ENCODE assay signal across 24 cellular contexts in genomic region chr2:233017947-233018346, GRCh38. TPM values are rescaled to one million over a fixed set of nuclear protein-coding genes. Genes with fewer than 3 reads are reported as not detected.
DNase-seq lines count a peak whose midpoint lies in the region; ATAC-seq, FAIRE-seq and TF ChIP-seq lines count a peak whose summit lies in the region.
"Had no signal": no experiment of that assay in that cellular context is flagged by ENCODE, and none has a peak within 500 bp of the region (broad histone marks: within the 10 kb centered on the region; RNA-seq: fewer than 3 reads in every experiment).

No MANE protein-coding gene starts in this region.

- H3K4me1 ChIP-seq in HEK293 (ENCODE audit: control insufficient read depth, insufficient read depth, low read length): no peaks in the 10 kb centered on the region
- no peaks in the 10 kb centered on the region for H3K4me1 ChIP-seq in GM12878 (ENCODE audit: control insufficient read depth, insufficient read depth, low read length)
- H3K4me1 ChIP-seq in small intestine (ENCODE audit: control insufficient read depth in 2 of 2, insufficient read depth in 1 of 2, low read depth in 1 of 2, low read length in 1 of 2): peaks cover 0 to 2% of the 10 kb centered on the region in 2 donors
- no peaks in the 10 kb centered on the region for H3K4me1 ChIP-seq in endodermal cell (ENCODE audit: control insufficient read depth, insufficient read depth, low read length)
- H3K4me1 ChIP-seq: Caco-2, HAP-1 had no signal

- TF ChIP-seq CTCF in HEK293 (tag by site-specific recombination; IDR thresholded peaks at IDR 0.05) (no peak), GM12878 (IDR thresholded peaks at IDR 0.05 in 2 of 3, conservative IDR thresholded peaks at IDR 0.05 in 1 of 3; ENCODE audit: control insufficient read depth in 2 of 3, extremely low read depth in 1 of 3, insufficient read depth in 1 of 3, low read depth in 3 of 3, low read length in 3 of 3) (no peak), endodermal cell (conservative IDR thresholded peaks at IDR 0.05) (no peak), Calu3 (IDR thresholded peaks at IDR 0.05; ENCODE audit: unreplicated experiment) (no peak), CD14-positive monocyte (IDR thresholded peaks at IDR 0.05) (no peak)

- H3K9ac ChIP-seq in GM12878 (ENCODE audit: control insufficient read depth, insufficient read depth, low read length) (no peak overlapping the region), endodermal cell (ENCODE audit: extremely low read depth, low read length, poor library complexity, severe bottlenecking) (no peak overlapping the region)

- intact Hi-C loops in GM12878 (cut with micrococcal nuclease; ENCODE audit: unreplicated experiment) (no loop called here), left colon (cut with DNase I, micrococcal nuclease) (no loop called here), Calu3 (cut with micrococcal nuclease; ENCODE audit: unreplicated experiment) (no loop called here), CD14-positive monocyte (cut with micrococcal nuclease) (no loop called here)

- BruUV-seq in GM12878 (replicated peaks; lab: Mats Ljungman, UMichigan): no TSS peak
- no TSS peak for BruUV-seq in Calu3 (replicated peaks; lab: Mats Ljungman, UMichigan)

- no peak for TF ChIP-seq RAD21 in GM12878 (IDR thresholded peaks at IDR 0.05; ENCODE audit: insufficient read depth, low read depth, low read length)

- H3K27me3 ChIP-seq in GM12878 (replicated peaks in 1 of 2; ENCODE audit: control insufficient read depth in 2 of 2, insufficient read depth in 2 of 2, low read length in 1 of 2): no peaks in the 10 kb centered on the region
- H3K27me3 ChIP-seq in small intestine (ENCODE audit: control insufficient read depth in 2 of 2, insufficient read depth in 2 of 2, low read length in 2 of 2): no peaks in the 10 kb centered on the region
- H3K27me3 ChIP-seq in endodermal cell (ENCODE audit: control insufficient read depth, insufficient read depth, low read length, poor library complexity, severe bottlenecking): no peaks in the 10 kb centered on the region

- no peak for ATAC-seq in GM12878
- peak; percentile 61 for ATAC-seq in left colon
- ATAC-seq: CD8-positive, alpha-beta T cell had no signal

- no peak for TF ChIP-seq EP300 in GM12878 (IDR thresholded peaks at IDR 0.05; ENCODE audit: borderline replicate concordance in 1 of 2, control insufficient read depth in 1 of 2, low read depth in 2 of 2, low read length in 2 of 2)

- no peak overlapping the region for H2AFZ ChIP-seq in GM12878 (ENCODE audit: control insufficient read depth, low read depth, low read length)

- H3K27ac Mint-ChIP-seq in endodermal cell (no peak overlapping the region), Calu3 (ENCODE audit: unreplicated experiment) (no peak overlapping the region), CD14-positive monocyte (no peak overlapping the region)
- H3K27ac Mint-ChIP-seq: CD4-positive, CD25-positive, alpha-beta regulatory T cell; CD8-positive, alpha-beta T cell had no signal

- in situ Hi-C loops in GM12878 (cut with MboI): no loop called here

- peaks cover 2% of the 10 kb centered on the region for H3K9me3 Mint-ChIP-seq in endodermal cell
- H3K9me3 Mint-ChIP-seq in Calu3 (ENCODE audit: low read depth, unreplicated experiment): peaks cover 4% of the 10 kb centered on the region
- H3K9me3 Mint-ChIP-seq in CD14-positive monocyte: peaks cover 0 to 4% (median 0%) of the 10 kb centered on the region in 7 donors

- DNase-seq in GM12878 (ENCODE audit: low read depth, low spot score) (no peak), left colon (no peak), small intestine (peak; percentile 92), endodermal cell (no peak), Calu3 (no peak), NCI-H82 (lab: John Stamatoyannopoulos, UW) (no peak), CD14-positive monocyte (ENCODE audit: low spot score) (no peak)
- DNase-seq: C1 segment of cervical spinal cord; Caco-2; CD4-positive, CD25-positive, alpha-beta regulatory T cell; CD8-positive, alpha-beta T cell; DMS 273 treated with DMSO at 0.1 percent for 48 hours; DMS79; EL; GDM1; GOT3 had no signal

- H3K27ac ChIP-seq in HEK293 (ENCODE audit: extremely low read depth, low read depth, low read length) (no peak overlapping the region), GM12878 (ENCODE audit: control insufficient read depth, insufficient read depth) (no peak overlapping the region), small intestine (ENCODE audit: low read depth in 1 of 2, low read length in 1 of 2) (peak overlapping the region in 1 of 2 donors; percentile 69), endodermal cell (ENCODE audit: low read depth, low read length) (no peak overlapping the region)

- CTCF ChIA-PET in HEK293 (lab: Yijun Ruan, JAX) (interaction anchor here (1.0 to 1.9 kb wide), 2 partner anchors 11 to 12 kb away, joined by 3 to 10 read pairs; no protein-coding TSS in a partner anchor), GM12878 (lab: Yijun Ruan, JAX) (interaction anchor here (1.4 to 1.9 kb wide), 2 partner anchors 11 to 36 kb away, joined by 5 read pairs; no protein-coding TSS in a partner anchor), Calu3 (lab: Charles Lee) (no interaction called here)

- H3K4me3 Mint-ChIP-seq in endodermal cell: no peak overlapping the region
- H3K4me3 Mint-ChIP-seq in Calu3 (ENCODE audit: low read depth, unreplicated experiment): no peak overlapping the region
- H3K4me3 Mint-ChIP-seq in CD14-positive monocyte: no peak overlapping the region
- H3K4me3 Mint-ChIP-seq: CD4-positive, CD25-positive, alpha-beta regulatory T cell; CD8-positive, alpha-beta T cell had no signal

- no peak overlapping the region for H3K4me2 ChIP-seq in GM12878 (ENCODE audit: control insufficient read depth, insufficient read depth)

- RAD21 ChIA-PET in GM12878 (lab: Charles Lee; ENCODE audit: unreplicated experiment): no interaction called here

- WGBS in GM12878 (ENCODE audit: insufficient coverage, insufficient replicate concordance, low lambda C conversion rate, missing lambda C conversion rate): 96% methylated on average over 1 of the region's 1 CpG
- 14 to 61% (median 52%) methylated on average over 1 of the region's 1 CpG for WGBS in small intestine, 3 donors
- 80 to 94% methylated on average over 1 of the region's 1 CpG for WGBS in endodermal cell (ENCODE audit: insufficient coverage in 1 of 2, insufficient read length in 1 of 2), 2 experiments

- no peaks in the 10 kb centered on the region for H3K36me3 ChIP-seq in HEK293 (ENCODE audit: control insufficient read depth in 2 of 2, insufficient read depth in 1 of 2, low read length in 2 of 2)
- H3K36me3 ChIP-seq in GM12878 (ENCODE audit: control insufficient read depth in 2 of 2, insufficient read depth in 2 of 2, low read length in 1 of 2): no peaks in the 10 kb centered on the region
- no peaks in the 10 kb centered on the region for H3K36me3 ChIP-seq in small intestine (ENCODE audit: control insufficient read depth in 2 of 2, insufficient read depth in 2 of 2, low read length in 2 of 2)
- no peaks in the 10 kb centered on the region for H3K36me3 ChIP-seq in endodermal cell (ENCODE audit: control insufficient read depth, insufficient read depth, low read length)
- H3K36me3 ChIP-seq: HAP-1 had no signal

- TF ChIP-seq POLR2A in GM12878 (IDR thresholded peaks at IDR 0.05; ENCODE audit: low read depth, low read length): no peak

- no peaks in the 10 kb centered on the region for H3K4me1 Mint-ChIP-seq in endodermal cell
- peaks cover 26% of the 10 kb centered on the region for H3K4me1 Mint-ChIP-seq in Calu3 (ENCODE audit: low read depth, unreplicated experiment)
- H3K4me1 Mint-ChIP-seq in CD14-positive monocyte: no peaks in the 10 kb centered on the region
- H3K4me1 Mint-ChIP-seq: CD4-positive, CD25-positive, alpha-beta regulatory T cell had no signal

- no peaks in the 10 kb centered on the region for H4K20me1 ChIP-seq in GM12878 (ENCODE audit: control insufficient read depth, insufficient read depth)

- POLR2A ChIA-PET in HEK293 (lab: Yijun Ruan, JAX) (no interaction called here), GM12878 (lab: Charles Lee) (no interaction called here)

- FAIRE-seq in GM12878 (lab: Jason Lieb, UNC) (peak; percentile 59), small intestine (lab: Jason Lieb, UNC) (peak; percentile 91)
- FAIRE-seq: D721Med, GM12892, H54 had no signal

- H3K79me2 ChIP-seq in GM12878 (ENCODE audit: control insufficient read depth, insufficient read depth, low read length): no peaks in the 10 kb centered on the region

- H3K36me3 Mint-ChIP-seq in endodermal cell (ENCODE audit: low read depth) (no peaks in the 10 kb centered on the region), Calu3 (ENCODE audit: insufficient read depth, unreplicated experiment) (peaks cover 5% of the 10 kb centered on the region), CD14-positive monocyte (no peaks in the 10 kb centered on the region)
- H3K36me3 Mint-ChIP-seq: CD4-positive, CD25-positive, alpha-beta regulatory T cell; CD8-positive, alpha-beta T cell had no signal

- SMC1A ChIA-PET in GM12878 (lab: Charles Lee; ENCODE audit: uncharacterized antibody, unreplicated experiment): interaction anchor here (1.1 kb wide), 1 partner anchor 243 kb away, joined by 3 read pairs; no protein-coding TSS in a partner anchor

- no peak overlapping the region for H3K4me3 ChIP-seq in HEK293 (ENCODE audit: low read depth, low read length)
- no peak overlapping the region for H3K4me3 ChIP-seq in GM12878
- no peak overlapping the region for H3K4me3 ChIP-seq in small intestine (ENCODE audit: low read depth in 1 of 2, low read length in 2 of 2)
- H3K4me3 ChIP-seq in endodermal cell (ENCODE audit: low read length): no peak overlapping the region
- H3K4me3 ChIP-seq: HAP-1 had no signal

- H3K9me3 ChIP-seq in HEK293 (ENCODE audit: control insufficient read depth, insufficient read depth, low read depth, low read length) (no peaks in the 10 kb centered on the region), GM12878 (replicated peaks; ENCODE audit: control insufficient read depth, insufficient read depth, low read length) (no peaks in the 10 kb centered on the region), small intestine (ENCODE audit: control insufficient read depth, low read depth) (no peaks in the 10 kb centered on the region), endodermal cell (ENCODE audit: control insufficient read depth, low read length) (no peaks in the 10 kb centered on the region)
- H3K9me3 ChIP-seq: Caco-2, HAP-1 had no signal

- H3K27me3 Mint-ChIP-seq in endodermal cell (ENCODE audit: insufficient read depth) (peaks cover 23% of the 10 kb centered on the region), Calu3 (ENCODE audit: unreplicated experiment) (no peaks in the 10 kb centered on the region), CD14-positive monocyte (ENCODE audit: low read depth in 3 of 3) (peaks cover 2 to 6% (median 3%) of the 10 kb centered on the region in 3 donors)

RNA-seq across cellular contexts. Expression of gene NGEF, which starts 4.9 kb away (rescaled TPM):
- 0.47 and 1.4 TPM in 2 replicates for total RNA-seq in GM12878 (2013; cell fraction: nucleolus; rRNA removed)
- total RNA-seq in GM12878 (2014; rRNA removed) (not detected in 2 replicates), GM12878 (2014; rRNA removed; fragmentation: Illumina TruSeq; extraction: Trizol) (not detected in 2 replicates), GM12878 (2021) (not detected in 2 replicates), left colon (10 to 100 TPM; 34.4 to 41.4 TPM), endodermal cell (1 to 10 TPM; 1.8 to 2.9 TPM), Calu3 (2022) (1.3 and 1.7 TPM in 2 replicates)
- polyA plus RNA-seq in GM12878 (2011; ENCODE audit: low read depth): not detected
- polyA plus RNA-seq in GM12878 (2011; rRNA removed) (0.12 TPM in 2 replicates), GM12878 (2014; fragmentation: Illumina TruSeq; extraction: Trizol) (not detected in 2 replicates), GM12878 (2014; fragmentation: Nextera tagmentation; extraction: Ambion mirVana) (not detected), GM12878 (2014; rRNA removed) (not detected in 2 replicates), GM12878 (2016; fragmentation: Nextera tagmentation; extraction: Ambion mirVana) (not detected), small intestine (10 to 100 TPM; 15.6 to 73.4 (median 47.3) TPM), CD14-positive monocyte (not detected)
- polyA plus RNA-seq in GM12878 (2011; cell fraction: cytosol; rRNA removed): 0.12 and 0.15 TPM in 2 replicates
- polyA plus RNA-seq in GM12878 (2011; cell fraction: nucleus; rRNA removed): 0.27 and 0.83 TPM in 2 replicates
- 0.25 TPM in 1 of 2 replicates, not detected in the other for polyA plus RNA-seq in GM12878 (2012)
- polyA minus RNA-seq in GM12878 (2011; rRNA and poly(A)+ RNA removed): 0.10 and 1.7 TPM in 2 replicates
- not detected in 2 replicates for polyA minus RNA-seq in GM12878 (2011; cell fraction: cytosol; rRNA and poly(A)+ RNA removed)
- polyA minus RNA-seq in GM12878 (2011; cell fraction: nucleus; rRNA and poly(A)+ RNA removed): not detected in 2 replicates
- 2.1 TPM for polyA plus RNA-seq in endodermal cell (2013, experiment 1 of 2)
- polyA plus RNA-seq in endodermal cell (2013, experiment 2 of 2): 3.7 TPM
- total RNA-seq: CD4-positive, CD25-positive, alpha-beta regulatory T cell; CD8-positive, alpha-beta T cell had no signal

RNA-seq across cellular contexts. Expression of gene NEU2, which starts 14.5 kb away (rescaled TPM):
- total RNA-seq in GM12878 (2013; cell fraction: nucleolus; rRNA removed): not detected in 2 replicates
- total RNA-seq in GM12878 (2014; rRNA removed) (not detected in 2 replicates), GM12878 (2014; rRNA removed; fragmentation: Illumina TruSeq; extraction: Trizol) (not detected in 2 replicates), GM12878 (2021) (not detected in 2 replicates), left colon (not detected), endodermal cell (not detected), Calu3 (2022) (not detected in 2 replicates)
- polyA plus RNA-seq in GM12878 (2011; ENCODE audit: low read depth): not detected
- polyA plus RNA-seq in GM12878 (2011; rRNA removed) (not detected in 2 replicates), GM12878 (2014; fragmentation: Illumina TruSeq; extraction: Trizol) (not detected in 2 replicates), GM12878 (2014; fragmentation: Nextera tagmentation; extraction: Ambion mirVana) (not detected), GM12878 (2014; rRNA removed) (not detected in 2 replicates), GM12878 (2016; fragmentation: Nextera tagmentation; extraction: Ambion mirVana) (not detected), small intestine (not detected), CD14-positive monocyte (not detected)
- polyA plus RNA-seq in GM12878 (2011; cell fraction: cytosol; rRNA removed): not detected in 2 replicates
- polyA plus RNA-seq in GM12878 (2011; cell fraction: nucleus; rRNA removed): not detected in 2 replicates
- not detected in 2 replicates for polyA plus RNA-seq in GM12878 (2012)
- not detected in 2 replicates for polyA minus RNA-seq in GM12878 (2011; rRNA and poly(A)+ RNA removed)
- not detected in 2 replicates for polyA minus RNA-seq in GM12878 (2011; cell fraction: cytosol; rRNA and poly(A)+ RNA removed)
- polyA minus RNA-seq in GM12878 (2011; cell fraction: nucleus; rRNA and poly(A)+ RNA removed): not detected in 2 replicates
- polyA plus RNA-seq in endodermal cell (2013, experiment 1 of 2): not detected
- not detected for polyA plus RNA-seq in endodermal cell (2013, experiment 2 of 2)
- total RNA-seq: A172; A673; Caco-2; CD4-positive, CD25-positive, alpha-beta regulatory T cell; CD8-positive, alpha-beta T cell had no signal
- polyA plus RNA-seq: BJ; CD4-positive, CD25-positive, alpha-beta regulatory T cell had no signal

RNA-seq across cellular contexts. Expression of gene INPP5D, which starts 42.2 kb away (rescaled TPM):
- 345 and 366 TPM in 2 replicates for total RNA-seq in GM12878 (2013; cell fraction: nucleolus; rRNA removed)
- total RNA-seq in GM12878 (2014; rRNA removed): 66.2 and 89.5 TPM in 2 replicates
- 64.9 and 74.6 TPM in 2 replicates for total RNA-seq in GM12878 (2014; rRNA removed; fragmentation: Illumina TruSeq; extraction: Trizol)
- total RNA-seq in GM12878 (2021): 126 and 139 TPM in 2 replicates
- 51.0 TPM for polyA plus RNA-seq in GM12878 (2011; ENCODE audit: low read depth)
- 24.3 and 43.0 TPM in 2 replicates for polyA plus RNA-seq in GM12878 (2011; rRNA removed)
- polyA plus RNA-seq in GM12878 (2011; cell fraction: cytosol; rRNA removed): 39.4 and 45.6 TPM in 2 replicates
- 143 and 184 TPM in 2 replicates for polyA plus RNA-seq in GM12878 (2011; cell fraction: nucleus; rRNA removed)
- 79.5 and 83.6 TPM in 2 replicates for polyA plus RNA-seq in GM12878 (2012)
- 78.1 and 101 TPM in 2 replicates for polyA plus RNA-seq in GM12878 (2014; fragmentation: Illumina TruSeq; extraction: Trizol)
- 10 to 100 TPM; 11.8 to 19.4 TPM for polyA plus RNA-seq in GM12878 (2014; fragmentation: Nextera tagmentation; extraction: Ambion mirVana)
- polyA plus RNA-seq in GM12878 (2014; rRNA removed): 88.1 and 102 TPM in 2 replicates
- polyA plus RNA-seq in GM12878 (2016; fragmentation: Nextera tagmentation; extraction: Ambion mirVana): 100 to 1,000 TPM; 101 to 104 TPM
- 142 and 157 TPM in 2 replicates for polyA minus RNA-seq in GM12878 (2011; rRNA and poly(A)+ RNA removed)
- polyA minus RNA-seq in GM12878 (2011; cell fraction: cytosol; rRNA and poly(A)+ RNA removed): 40.2 and 55.8 TPM in 2 replicates
- polyA minus RNA-seq in GM12878 (2011; cell fraction: nucleus; rRNA and poly(A)+ RNA removed): 114 and 175 TPM in 2 replicates
- 10 to 100 TPM in 1 of 2 donors, 1 to 10 TPM in 1; 6.6 to 10.6 TPM for total RNA-seq in left colon
- 1 to 10 TPM; 4.7 to 7.9 (median 5.9) TPM for polyA plus RNA-seq in small intestine
- 1 to 10 TPM in 1 of 2 donors, under 1 TPM in 1; 0.66 to 3.0 TPM for total RNA-seq in endodermal cell
- 4.5 TPM for polyA plus RNA-seq in endodermal cell (2013, experiment 1 of 2)
- 3.7 TPM for polyA plus RNA-seq in endodermal cell (2013, experiment 2 of 2)
- total RNA-seq in Calu3 (2022): not detected in 2 replicates
- polyA plus RNA-seq in CD14-positive monocyte: 10 to 100 TPM; 30.6 to 54.8 TPM
- total RNA-seq: Caco-2 had no signal

Comparison
In these comparisons a context has a peak if more than half of its experiments do, and no peak if none do; other contexts are left out.
1. RNA of gene NGEF, which starts 4.9 kb away (total RNA-seq): 34.4 to 41.4 TPM in left colon; 1.8 to 2.9 TPM in endodermal cell, 1.3 to 1.7 TPM in Calu3 and 0.47 to 1.4 TPM in GM12878; every median in the first group is over 4 times any median in the second.
2. RNA of gene INPP5D, which starts 42.2 kb away (total RNA-seq): 64.9 to 366 TPM in GM12878; 6.6 to 10.6 TPM in left colon, 0.66 to 3.0 TPM in endodermal cell and not detected in Calu3; every median in the first group is over 4 times any median in the second.